ENCODE assay signal across 11 cellular contexts in the genomic region with DNA sequence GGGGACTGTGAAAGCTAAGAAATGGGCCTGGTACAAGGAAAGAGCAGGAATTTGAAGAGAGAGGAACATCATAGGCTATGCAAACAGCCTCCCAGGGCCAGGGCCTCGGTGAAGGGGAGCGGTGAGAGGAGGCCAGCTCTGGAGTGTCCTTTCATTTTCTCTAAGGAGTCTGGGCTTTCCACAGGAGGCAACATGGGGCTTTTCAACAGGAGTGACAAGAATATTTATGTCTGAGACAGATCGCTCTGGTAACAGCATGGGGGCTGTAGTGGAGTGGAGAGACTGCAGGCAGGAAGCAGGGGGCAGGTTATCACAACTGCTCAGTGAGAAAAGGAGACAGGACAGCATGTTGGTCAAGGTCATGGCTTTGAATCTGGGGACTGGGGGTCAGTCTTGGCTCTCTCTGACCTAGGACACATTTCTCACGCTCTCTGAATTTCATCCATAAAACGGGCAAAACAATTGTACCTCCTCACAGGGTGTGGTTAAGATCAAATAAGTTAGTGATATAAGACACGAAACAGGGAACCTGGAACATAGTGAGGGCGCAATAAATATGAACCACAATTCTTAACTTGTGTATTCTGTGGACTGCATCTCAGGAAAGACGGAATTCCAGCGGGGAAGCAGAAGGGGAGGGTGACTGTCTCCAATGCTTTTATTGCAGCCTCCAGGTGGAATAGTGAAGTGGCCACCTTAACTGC. TPM values are rescaled to one million over a fixed set of nuclear protein-coding genes. Genes with fewer than 3 reads are reported as not detected.
A peak's percentile ranks its signal among the peaks of the same experiment; 100 is the strongest.
DNase-seq lines count a peak whose midpoint lies in the region; ATAC-seq and TF ChIP-seq lines count a peak whose summit lies in the region.
"Had no signal": no experiment of that assay in that cellular context is flagged by ENCODE, and none has a peak within 500 bp of the region (broad histone marks: within the 10 kb centered on the region; RNA-seq: fewer than 3 reads in every experiment).

No MANE protein-coding gene starts in this region.

- H3K36me3 ChIP-seq in HEK293 (ENCODE audit: control insufficient read depth in 2 of 2, insufficient read depth in 1 of 2, low read length in 2 of 2), result no peaks in the 10 kb centered on the region
- no peaks in the 10 kb centered on the region for H3K36me3 ChIP-seq in left ventricle myocardium inferior
- no peaks in the 10 kb centered on the region for H3K36me3 ChIP-seq in gastrocnemius medialis

- H3K9me3 ChIP-seq in HEK293 (ENCODE audit: control insufficient read depth, insufficient read depth, low read depth, low read length) (no peaks in the 10 kb centered on the region), left ventricle myocardium inferior (replicated peaks) (no peaks in the 10 kb centered on the region), gastrocnemius medialis (no peaks in the 10 kb centered on the region)

- H3K4me1 ChIP-seq in HEK293 (ENCODE audit: control insufficient read depth, insufficient read depth, low read length), result peaks cover 29% of the 10 kb centered on the region
- H3K4me1 ChIP-seq in left ventricle myocardium inferior, result peaks cover 82% of the 10 kb centered on the region
- peaks cover 60 to 61% of the 10 kb centered on the region in 2 donors for H3K4me1 ChIP-seq in gastrocnemius medialis

- H3K9me3 Mint-ChIP-seq in WTC11, result peaks cover 4% of the 10 kb centered on the region; the same call in 1 of the 2 replicates

- H3K4me3 ChIP-seq in HEK293 (ENCODE audit: low read depth, low read length) (no peak overlapping the region), left ventricle myocardium inferior (no peak overlapping the region), gastrocnemius medialis (no peak overlapping the region)

- H3K36me3 Mint-ChIP-seq in WTC11, result no peaks in the 10 kb centered on the region

- H3K27ac Mint-ChIP-seq in WTC11, result peak overlapping the region; percentile 70

- no peaks in the 10 kb centered on the region for H3K27me3 Mint-ChIP-seq in WTC11 (ENCODE audit: low read depth)

- H3K27me3 ChIP-seq in left ventricle myocardium inferior (ENCODE audit: low read depth), result no peaks in the 10 kb centered on the region
- H3K27me3 ChIP-seq in gastrocnemius medialis, result no peaks in the 10 kb centered on the region

- intact Hi-C loops in left ventricle myocardium inferior (cut with micrococcal nuclease) (no loop called here), gastrocnemius medialis (cut with DNase I; ENCODE audit: low total_unique reads) (loop anchor here (2.0 kb wide), 2 partner anchors 50 to 110 kb away; partner anchors contain the start of genes DRC3 and TOM1L2)

- ATAC-seq in WTC11 (no peak; the same call in 1 of the 2 replicates), gastrocnemius medialis (peak in 1 of 2 donors; percentile 11), HG03521 (IDR thresholded peaks at IDR 0.05; ENCODE audit: unreplicated experiment) (no peak), GM18907 (IDR thresholded peaks at IDR 0.05; ENCODE audit: unreplicated experiment) (no peak)

- in situ Hi-C loops in gastrocnemius medialis (cut with MboI; ENCODE audit: low sequenced_read_pairs in 4 of 4), result loop anchor here in 1 of 4 donors (10.0 kb wide), 1 partner anchor 62 kb away; no protein-coding TSS in a partner anchor

- TF ChIP-seq CTCF in HEK293 (tag by site-specific recombination; IDR thresholded peaks at IDR 0.05) (no peak), WTC11 (IDR thresholded peaks at IDR 0.05) (no peak), left ventricle myocardium inferior (IDR thresholded peaks at IDR 0.05; ENCODE audit: borderline replicate concordance) (no peak), gastrocnemius medialis (IDR thresholded peaks at IDR 0.05 in 4 of 5, conservative IDR thresholded peaks at IDR 0.05 in 1 of 5) (no peak)

- DNase-seq in WTC11 (ENCODE audit: low spot score) (no peak), left ventricle myocardium inferior (no peak), gastrocnemius medialis (no peak), SIG-M5 treated with dmso at 0.1 percent for 504 hours (lab: John Stamatoyannopoulos, UW; ENCODE audit: unreplicated experiment) (no peak)
- DNase-seq in stimulated activated CD4-positive, alpha-beta T cell treated with anti-CD3 and anti-CD28 coated beads, Interleukin-4, amount 100 ng/mL, for 24 hours, result no peak
- DNase-seq: activated CD4-positive, alpha-beta T cell treated with anti-CD3 and anti-CD28 coated beads, Interleukin-2, amount 50 U/mL, for 48 hours; erythroblast; NCI-H446 had no signal

- H3K27ac ChIP-seq in HEK293 (ENCODE audit: extremely low read depth, low read depth, low read length) (peak overlapping the region; percentile 80), left ventricle myocardium inferior (replicated peaks) (peak overlapping the region; percentile 86), gastrocnemius medialis (peak overlapping the region; percentile 57 to 77 (median 66))

- POLR2A ChIA-PET in HEK293 (lab: Yijun Ruan, JAX), result interaction anchor here (0.9 to 1.8 kb wide), 4 partner anchors 13 to 102 kb away, joined by 3 to 9 read pairs (median 6); no protein-coding TSS in a partner anchor
- POLR2A ChIA-PET in WTC11 (lab: Charles Lee), result interaction anchor here (1.3 kb wide), 1 partner anchor 62 kb away, joined by 4 read pairs; no protein-coding TSS in a partner anchor

- H3K4me3 Mint-ChIP-seq in WTC11, result no peak overlapping the region

- TF ChIP-seq POLR2A in gastrocnemius medialis (IDR thresholded peaks at IDR 0.05), result no peak

- CTCF ChIA-PET in HEK293 (lab: Yijun Ruan, JAX), result interaction anchor here (0.6 to 6.3 kb wide), 11 partner anchors 10 to 332 kb away, joined by 3 to 121 read pairs (median 7); partner anchors contain the start of genes DRC3, RAI1 and TOM1L2
- CTCF ChIA-PET in WTC11 (lab: Charles Lee), result interaction anchor here (1.2 to 2.1 kb wide), 11 partner anchors 9 to 426 kb away, joined by 3 to 12 read pairs (median 6); partner anchors contain the start of gene RASD1

- H3K4me1 Mint-ChIP-seq in WTC11, result peaks cover 37% of the 10 kb centered on the region

TF ChIP-seq in HEK293, 187 proteins besides CTCF, POLR2A, EP300 and RAD21 (continues in another document):
- TF ChIP-seq ZBTB44 (tag by site-specific recombination; IDR thresholded peaks at IDR 0.05) (no peak), ZNF747 (tag by site-specific recombination; IDR thresholded peaks at IDR 0.05) (no peak), ZNF433 (tag by site-specific recombination; IDR thresholded peaks at IDR 0.05; ENCODE audit: low read depth) (no peak), ZNF140 (tag by site-specific recombination; IDR thresholded peaks at IDR 0.05) (no peak), KLF9 (tag by site-specific recombination; IDR thresholded peaks at IDR 0.05; ENCODE audit: low read depth) (no peak), ZNF791 (tag by site-specific recombination; IDR thresholded peaks at IDR 0.05) (no peak), ZNF707 (tag by site-specific recombination; IDR thresholded peaks at IDR 0.05) (no peak)

TF ChIP-seq in WTC11, 78 proteins besides CTCF, POLR2A, EP300 and RAD21:
- TF ChIP-seq ZNF671 (CRISPR knock-in tag; IDR thresholded peaks at IDR 0.05), result no peak
- 0 out of 2 replicates have a peak, but pooled peaks have one; percentile 29 for TF ChIP-seq TEAD1 (CRISPR knock-in tag; IDR thresholded peaks at IDR 0.05)

RNA-seq across cellular contexts. Expression of gene TOM1L2, which starts 49.9 kb away (rescaled TPM):
- total RNA-seq in WTC11 (2021), result 5.2 to 6.7 TPM (median 6.4 TPM) in 3 replicates
- 284 TPM for total RNA-seq in left ventricle myocardium inferior
- total RNA-seq in gastrocnemius medialis, result 10 to 100 TPM; 55.7 to 97.1 (median 73.3) TPM

RNA-seq across cellular contexts. Expression of gene DRC3, which starts 50.3 kb away (rescaled TPM):
- 0.34 to 0.48 TPM (median 0.42 TPM) in 3 replicates for total RNA-seq in WTC11 (2021)
- 1.7 TPM for total RNA-seq in left ventricle myocardium inferior
- total RNA-seq in gastrocnemius medialis, result under 1 TPM; 0.05 to 0.81 (median 0.28) TPM
